In genomic region chr3:69541059-69541471, GRCh38 we compare ENCODE assay signal across 12 cellular contexts.
DNase-seq lines count a peak whose midpoint lies in the region; ATAC-seq and TF ChIP-seq lines count a peak whose summit lies in the region.
"Had no signal": no experiment of that assay in that cellular context is flagged by ENCODE, and none has a peak within 500 bp of the region (broad histone marks: within the 10 kb centered on the region; RNA-seq: fewer than 3 reads in every experiment).

No MANE protein-coding gene starts in this region.

- no peak for ATAC-seq in GM18870 (IDR thresholded peaks at IDR 0.05; ENCODE audit: unreplicated experiment)
- no peak for ATAC-seq in HG02870 (IDR thresholded peaks at IDR 0.05; ENCODE audit: unreplicated experiment)

- peaks cover 55% of the 10 kb centered on the region for H3K27me3 Mint-ChIP-seq in chondrocyte (ENCODE audit: low read depth)

- peak overlapping the region; percentile 42 to 84 (median 79) for H3K27ac ChIP-seq in spleen

- no peak for TF ChIP-seq POLR2A in spleen (IDR thresholded peaks at IDR 0.05)

- peak overlapping the region; percentile 20 for H3K4me3 Mint-ChIP-seq in chondrocyte (ENCODE audit: unreplicated experiment)
- H3K4me3 Mint-ChIP-seq: activated naive CD4-positive, alpha-beta T cell treated with anti-CD3 and anti-CD28 coated beads, Interleukin-2, amount 50 U/mL, for 24 hours had no signal

- H3K4me1 ChIP-seq in spleen, result peaks cover 0 to 48% (median 23%) of the 10 kb centered on the region in 6 donors

- peaks cover 0 to 34% (median 13%) of the 10 kb centered on the region in 7 donors for H3K27me3 ChIP-seq in spleen (replicated peaks in 1 of 7)

- 13 to 31% (median 19%) methylated on average over 18 to 19 of the region's 19 CpGs for WGBS in spleen, 5 donors

- H3K27ac Mint-ChIP-seq in chondrocyte (ENCODE audit: unreplicated experiment), result no peak overlapping the region
- H3K27ac Mint-ChIP-seq: activated naive CD4-positive, alpha-beta T cell treated with anti-CD3 and anti-CD28 coated beads, Interleukin-2, amount 50 U/mL, for 24 hours had no signal

- H3K36me3 ChIP-seq in spleen, result no peaks in the 10 kb centered on the region

- TF ChIP-seq CTCF in chondrocyte (IDR thresholded peaks at IDR 0.05), result no peak
- no peak for TF ChIP-seq CTCF in spleen (IDR thresholded peaks at IDR 0.05 in 8 of 11, conservative IDR thresholded peaks at IDR 0.05 in 3 of 11)

- intact Hi-C loops in spleen (cut with DNase I; ENCODE audit: low total_unique reads), result loop anchor here (10.0 kb wide), 1 partner anchor 124 kb away; no protein-coding TSS in a partner anchor

- DNase-seq in HT-29 (ENCODE audit: low spot score) (peak; percentile 8), chondrocyte (ENCODE audit: low spot score) (no peak), islet precursor cell (peak; percentile 86), spleen (no peak), GF-D8 (lab: John Stamatoyannopoulos, UW) (no peak)
- no peak for DNase-seq in stimulated activated naive CD4-positive, alpha-beta T cell (lab: John Stamatoyannopoulos, UW)
- DNase-seq: DND-41; IMR-90; stimulated activated CD4-positive, alpha-beta T cell treated with anti-CD3 and anti-CD28 coated beads, Interleukin-2, amount 100 ng/mL, for 48 hours had no signal

- peaks cover 16% of the 10 kb centered on the region for H3K4me1 Mint-ChIP-seq in chondrocyte (ENCODE audit: low read depth)
- H3K4me1 Mint-ChIP-seq: activated naive CD4-positive, alpha-beta T cell treated with anti-CD3 and anti-CD28 coated beads, Interleukin-2, amount 50 U/mL, for 24 hours had no signal

- H3K9me3 Mint-ChIP-seq in chondrocyte (ENCODE audit: low read depth), result no peaks in the 10 kb centered on the region
- H3K9me3 Mint-ChIP-seq: activated naive CD4-positive, alpha-beta T cell treated with anti-CD3 and anti-CD28 coated beads, Interleukin-2, amount 50 U/mL, for 24 hours had no signal

- H3K4me3 ChIP-seq in spleen, result peak overlapping the region; percentile 58 to 78 (median 70)

- no peaks in the 10 kb centered on the region for H3K9me3 ChIP-seq in spleen

- no peaks in the 10 kb centered on the region for H3K36me3 Mint-ChIP-seq in chondrocyte (ENCODE audit: low read depth)
- H3K36me3 Mint-ChIP-seq: activated naive CD4-positive, alpha-beta T cell treated with anti-CD3 and anti-CD28 coated beads, Interleukin-2, amount 50 U/mL, for 24 hours had no signal

Comparison
In these comparisons a context has a peak if more than half of its experiments do, and no peak if none do; other contexts are left out.
1. DNase-seq: peak in HT-29 (single experiment) and islet precursor cell (single experiment); none in chondrocyte (single experiment), spleen (single experiment), GF-D8 (single experiment) and stimulated activated naive CD4-positive, alpha-beta T cell (0 of 6).